8 cellular contexts compared by ENCODE assay signal in genomic region chr5:43483210-43484048, GRCh38. TPM values are rescaled to one million over a fixed set of nuclear protein-coding genes. Genes with fewer than 3 reads are reported as not detected.
DNase-seq lines count a peak whose midpoint lies in the region; ATAC-seq and TF ChIP-seq lines count a peak whose summit lies in the region.

Gene TMEM267, minus strand, starts transcription at chr5:43483865. Its CDS starts 29,896 bp downstream, at chr5:43453969.

- ATAC-seq in GM19395 (IDR thresholded peaks at IDR 0.05; ENCODE audit: unreplicated experiment) (peak; percentile 88), HG03565 (IDR thresholded peaks at IDR 0.05; ENCODE audit: unreplicated experiment) (peak; percentile 74)

- peaks cover 0 to 2% (median 0%) of the 10 kb centered on the region in 7 donors for H3K9me3 Mint-ChIP-seq in CD14-positive monocyte
- no peaks in the 10 kb centered on the region for H3K9me3 Mint-ChIP-seq in activated CD4-positive, alpha-beta memory T cell treated with anti-CD3 and anti-CD28 coated beads for 36 hours

- CTCF ChIA-PET in activated CD4-positive, alpha-beta memory T cell treated with anti-CD3 and anti-CD28 coated beads for 36 hours (lab: Charles Lee), result interaction anchor here (0.7 to 3.2 kb wide), 29 partner anchors 13 to 575 kb away, joined by 3 to 22 read pairs (median 6); partner anchors contain the start of genes C5orf34, HMGCS1, NIM1K and NNT

- peaks cover 27% of the 10 kb centered on the region for H3K4me1 Mint-ChIP-seq in CD14-positive monocyte
- peaks cover 49% of the 10 kb centered on the region for H3K4me1 Mint-ChIP-seq in activated CD4-positive, alpha-beta memory T cell treated with anti-CD3 and anti-CD28 coated beads for 36 hours (ENCODE audit: low read depth)

- TF ChIP-seq CTCF in CD14-positive monocyte (IDR thresholded peaks at IDR 0.05), result no peak
- TF ChIP-seq CTCF in dorsolateral prefrontal cortex (IDR thresholded peaks at IDR 0.05 in 54 of 56, conservative IDR thresholded peaks at IDR 0.05 in 2 of 56; ENCODE audit: low read depth in 1 of 56, partially characterized antibody in 56 of 56), result peak in 1 of 56 donors; percentile 8
- TF ChIP-seq CTCF in lower leg skin (IDR thresholded peaks at IDR 0.05), result no peak

- H3K4me3 ChIP-seq in dorsolateral prefrontal cortex (peak within 1 kb of the TSS; percentile 73 to 99 (median 93)), lower leg skin (ENCODE audit: low read depth, poor library complexity, severe bottlenecking) (peak within 1 kb of the TSS; percentile 67)

- peaks cover 0 to 2% (median 0%) of the 10 kb centered on the region in 3 donors for H3K27me3 Mint-ChIP-seq in CD14-positive monocyte (ENCODE audit: low read depth in 3 of 3)
- H3K27me3 Mint-ChIP-seq in activated CD4-positive, alpha-beta memory T cell treated with anti-CD3 and anti-CD28 coated beads for 36 hours, result no peaks in the 10 kb centered on the region

- 0% methylated on average over 30 to 62 of the region's 62 CpGs for WGBS in lower leg skin, 2 donors

- POLR2A ChIA-PET in activated CD4-positive, alpha-beta memory T cell treated with anti-CD3 and anti-CD28 coated beads for 36 hours (lab: Charles Lee), result interaction anchor here (0.6 to 4.1 kb wide), 21 partner anchors 31 to 1326 kb away, joined by 3 to 43 read pairs (median 6); partner anchors contain the start of genes C5orf34, HMGCS1, NNT and ZNF131

- H3K4me3 Mint-ChIP-seq in CD14-positive monocyte, result peak within 1 kb of the TSS; percentile 97 to 98
- H3K4me3 Mint-ChIP-seq in activated CD4-positive, alpha-beta memory T cell treated with anti-CD3 and anti-CD28 coated beads for 36 hours, result peak within 1 kb of the TSS; percentile 98

- TF ChIP-seq POLR2A in lower leg skin (IDR thresholded peaks at IDR 0.05), result peak in 1 of 2 donors; percentile 71

- H3K27ac Mint-ChIP-seq in CD14-positive monocyte, result peak within 1 kb of the TSS; percentile 95 to 100 (median 99)
- H3K27ac Mint-ChIP-seq in activated CD4-positive, alpha-beta memory T cell treated with anti-CD3 and anti-CD28 coated beads for 36 hours, result peak within 1 kb of the TSS; percentile 100

- H3K36me3 Mint-ChIP-seq in CD14-positive monocyte, result peaks cover 4 to 9% of the 10 kb centered on the region in 2 donors
- H3K36me3 Mint-ChIP-seq in activated CD4-positive, alpha-beta memory T cell treated with anti-CD3 and anti-CD28 coated beads for 36 hours, result peaks cover 19% of the 10 kb centered on the region

- peak; percentile 82 for DNase-seq in CD14-positive monocyte (ENCODE audit: low spot score)
- DNase-seq in NCI-H774 (lab: John Stamatoyannopoulos, UW), result peak; percentile 96
- peak; percentile 92 for DNase-seq in activated CD4-positive, alpha-beta memory T cell treated with anti-CD3 and anti-CD28 coated beads for 36 hours
- peak; percentile 83 to 94 (median 91) for DNase-seq in dorsolateral prefrontal cortex
- peak; percentile 91 to 98 for DNase-seq in lower leg skin (ENCODE audit: low spot score in 2 of 2)
- peak; percentile 59 to 80 for DNase-seq in stimulated activated CD4-positive, alpha-beta T cell treated with anti-CD3 and anti-CD28 coated beads, Interleukin-4, amount 100 ng/mL, for 48 hours (ENCODE audit: low read depth in 2 of 2)

- H3K27ac ChIP-seq in dorsolateral prefrontal cortex, result peak within 1 kb of the TSS; percentile 75 to 99 (median 97)

- intact Hi-C loops in CD14-positive monocyte (cut with micrococcal nuclease), result loop anchor here (5.0 to 10.0 kb wide), 3 partner anchors 74 to 416 kb away; partner anchors contain the start of genes HMGCS1 (in 1 of the 2) and PAIP1 (in 1 of the 2)
- intact Hi-C loops in activated CD4-positive, alpha-beta memory T cell treated with anti-CD3 and anti-CD28 coated beads for 36 hours (cut with micrococcal nuclease), result loop anchor here (1.0 to 10.0 kb wide), 14 partner anchors 32 to 1325 kb away; partner anchors contain the start of genes C5orf34, HMGCS1 and MRPS30
- intact Hi-C loops in dorsolateral prefrontal cortex (cut with DNase I), result loop anchor here (1.0 to 5.0 kb wide), 7 partner anchors 31 to 1581 kb away; partner anchors contain the start of genes C5orf34 (in 2 of the 2), HMGCS1 (in 2 of the 2), PAIP1 (in 2 of the 2) and RIMOC1 (in 1 of the 2)
- intact Hi-C loops in lower leg skin (cut with DNase I; ENCODE audit: low total_unique reads), result no loop called here

- no peaks in the 10 kb centered on the region for H3K27me3 ChIP-seq in dorsolateral prefrontal cortex

RNA-seq across cellular contexts. Expression of gene TMEM267, which starts in this region (rescaled TPM):
- polyA plus RNA-seq in CD14-positive monocyte, result 10 to 100 TPM; 11.8 to 13.9 TPM
- total RNA-seq in activated CD4-positive, alpha-beta memory T cell treated with anti-CD3 and anti-CD28 coated beads for 36 hours, result 10 to 100 TPM; 17.6 to 19.7 TPM
- total RNA-seq in dorsolateral prefrontal cortex (10 to 100 TPM in 80 of 120 experiments, 1 to 10 TPM in 40; 6.2 to 20.5 (median 11.8) TPM), lower leg skin (10 to 100 TPM in 3 of 4 donors, 1 to 10 TPM in 1; 3.0 to 13.5 (median 11.9) TPM)

Comparison
In these comparisons a context has a peak if more than half of its experiments do, and no peak if none do; other contexts are left out.
1. Peak in every context shown above with its lines: DNase-seq, ATAC-seq, H3K4me3 ChIP-seq and H3K27ac ChIP-seq.